8 cellular contexts compared by ENCODE assay signal in genomic region chr7:93232673-93233018, GRCh38. TPM values are rescaled to one million over a fixed set of nuclear protein-coding genes. Genes with fewer than 3 reads are reported as not detected.
DNase-seq lines count a peak whose midpoint lies in the region; ATAC-seq, FAIRE-seq and TF ChIP-seq lines count a peak whose summit lies in the region.

No MANE protein-coding gene starts in this region.

- SMC1A ChIA-PET in GM12878 (lab: Charles Lee; ENCODE audit: uncharacterized antibody, unreplicated experiment), result interaction anchor here (0.6 to 2.4 kb wide), 11 partner anchors 9 to 704 kb away, joined by 3 to 13 read pairs (median 5); partner anchors contain the start of genes PEX1, RBM48 and SAMD9

- TF ChIP-seq POLR2A in GM12878 (IDR thresholded peaks at IDR 0.05; ENCODE audit: low read depth, low read length), result no peak
- no peak for TF ChIP-seq POLR2A in lower leg skin (IDR thresholded peaks at IDR 0.05)

- no peak for TF ChIP-seq EP300 in GM12878 (IDR thresholded peaks at IDR 0.05; ENCODE audit: borderline replicate concordance in 1 of 2, control insufficient read depth in 1 of 2, low read depth in 2 of 2, low read length in 2 of 2)

- RAD21 ChIA-PET in GM12878 (lab: Charles Lee; ENCODE audit: unreplicated experiment), result interaction anchor here (1.0 to 2.5 kb wide), 7 partner anchors 9 to 704 kb away, joined by 3 to 12 read pairs (median 5); partner anchors contain the start of genes PEX1, RBM48 and SAMD9

- H3K4me1 Mint-ChIP-seq in activated CD8-positive, alpha-beta memory T cell treated with anti-CD3 and anti-CD28 coated beads, Interleukin-2, amount 10 ng/mL, durations not matched to agents 7 days and 5 days, result peaks cover 25% of the 10 kb centered on the region

- H3K9me3 ChIP-seq in KOPT-K1 (ENCODE audit: insufficient read depth, low read length, poor library complexity, severe bottlenecking) (no peaks in the 10 kb centered on the region), GM12878 (replicated peaks; ENCODE audit: control insufficient read depth, insufficient read depth, low read length) (no peaks in the 10 kb centered on the region)

- ATAC-seq in activated CD8-positive, alpha-beta memory T cell treated with anti-CD3 and anti-CD28 coated beads, Interleukin-2, amount 10 ng/mL, durations not matched to agents 7 days and 5 days, result peak; percentile 9
- peak; percentile 9 for ATAC-seq in GM12878

- TF ChIP-seq RAD21 in GM12878 (IDR thresholded peaks at IDR 0.05; ENCODE audit: insufficient read depth, low read depth, low read length), result no peak

- H4K20me1 ChIP-seq in GM12878 (ENCODE audit: control insufficient read depth, insufficient read depth), result no peaks in the 10 kb centered on the region; the same call in 1 of the 2 replicates

- peaks cover 11% of the 10 kb centered on the region for H3K79me2 ChIP-seq in GM12878 (ENCODE audit: control insufficient read depth, insufficient read depth, low read length)

- H3K36me3 ChIP-seq in KOPT-K1 (ENCODE audit: insufficient read depth, low read length), result no peaks in the 10 kb centered on the region
- no peaks in the 10 kb centered on the region for H3K36me3 ChIP-seq in GM12878 (ENCODE audit: control insufficient read depth in 2 of 2, insufficient read depth in 2 of 2, low read length in 1 of 2)
- H3K36me3 ChIP-seq in urinary bladder (ENCODE audit: insufficient read depth), result no peaks in the 10 kb centered on the region

- H3K9ac ChIP-seq in GM12878 (ENCODE audit: control insufficient read depth, insufficient read depth, low read length), result peak overlapping the region; percentile 27

- in situ Hi-C loops in GM12878 (cut with MboI), result no loop called here

- peak overlapping the region; percentile 26 for H3K4me2 ChIP-seq in GM12878 (ENCODE audit: control insufficient read depth, insufficient read depth)

- 3% methylated on average over 8 of the region's 8 CpGs for WGBS in GM12878 (ENCODE audit: insufficient coverage, insufficient replicate concordance, low lambda C conversion rate, missing lambda C conversion rate)
- WGBS in lower leg skin, 2 donors, result 0 to 1% methylated on average over 8 of the region's 8 CpGs
- WGBS in urinary bladder, result under 1% methylated on average over 8 of the region's 8 CpGs

- no peaks in the 10 kb centered on the region for H3K27me3 Mint-ChIP-seq in activated CD8-positive, alpha-beta memory T cell treated with anti-CD3 and anti-CD28 coated beads, Interleukin-2, amount 10 ng/mL, durations not matched to agents 7 days and 5 days

- TF ChIP-seq CTCF in GM12878 (IDR thresholded peaks at IDR 0.05 in 2 of 3, conservative IDR thresholded peaks at IDR 0.05 in 1 of 3; ENCODE audit: control insufficient read depth in 2 of 3, extremely low read depth in 1 of 3, insufficient read depth in 1 of 3, low read depth in 3 of 3, low read length in 3 of 3), result no peak
- TF ChIP-seq CTCF in lower leg skin (IDR thresholded peaks at IDR 0.05), result no peak

- POLR2A ChIA-PET in GM12878 (lab: Charles Lee), result interaction anchor here (0.5 to 1.0 kb wide), 2 partner anchors 13 to 115 kb away, joined by 3 read pairs; partner anchors contain the start of gene SAMD9

- peak overlapping the region; percentile 32 for H3K27ac ChIP-seq in KOPT-K1 (ENCODE audit: low read depth, low read length, poor library complexity, severe bottlenecking)
- H3K27ac ChIP-seq in GM12878 (ENCODE audit: control insufficient read depth, insufficient read depth), result no peak overlapping the region
- H3K27ac ChIP-seq in urinary bladder (ENCODE audit: low read depth), result no peak overlapping the region

- CTCF ChIA-PET in activated CD8-positive, alpha-beta memory T cell treated with anti-CD3 and anti-CD28 coated beads, Interleukin-2, amount 10 ng/mL, durations not matched to agents 7 days and 5 days (lab: Charles Lee), result interaction anchor here (1.5 to 3.2 kb wide), 3 partner anchors 12 to 785 kb away, joined by 4 to 12 read pairs (median 5); partner anchors contain the start of gene GATAD1
- CTCF ChIA-PET in GM12878 (lab: Yijun Ruan, JAX), result interaction anchor here (1.1 to 4.2 kb wide), 5 partner anchors 9 to 319 kb away, joined by 3 to 39 read pairs (median 9); no protein-coding TSS in a partner anchor

- H3K27me3 ChIP-seq in GM12878 (replicated peaks in 1 of 2; ENCODE audit: control insufficient read depth in 2 of 2, insufficient read depth in 2 of 2, low read length in 1 of 2), result no peaks in the 10 kb centered on the region

- no peaks in the 10 kb centered on the region for H3K9me3 Mint-ChIP-seq in activated CD8-positive, alpha-beta memory T cell treated with anti-CD3 and anti-CD28 coated beads, Interleukin-2, amount 10 ng/mL, durations not matched to agents 7 days and 5 days (ENCODE audit: low read depth)

- peak overlapping the region; percentile 86 for H3K4me3 Mint-ChIP-seq in activated CD8-positive, alpha-beta memory T cell treated with anti-CD3 and anti-CD28 coated beads, Interleukin-2, amount 10 ng/mL, durations not matched to agents 7 days and 5 days

- peak overlapping the region; percentile 77 for H3K27ac Mint-ChIP-seq in activated CD8-positive, alpha-beta memory T cell treated with anti-CD3 and anti-CD28 coated beads, Interleukin-2, amount 10 ng/mL, durations not matched to agents 7 days and 5 days

- no peaks in the 10 kb centered on the region for H3K36me3 Mint-ChIP-seq in activated CD8-positive, alpha-beta memory T cell treated with anti-CD3 and anti-CD28 coated beads, Interleukin-2, amount 10 ng/mL, durations not matched to agents 7 days and 5 days

- H3K4me3 ChIP-seq in GM12878 (peak overlapping the region; percentile 79), lower leg skin (ENCODE audit: low read depth, poor library complexity, severe bottlenecking) (peak overlapping the region; percentile 75), urinary bladder (ENCODE audit: low read depth, low read length) (peak overlapping the region; percentile 76)

- H3K4me1 ChIP-seq in GM12878 (ENCODE audit: control insufficient read depth, insufficient read depth, low read length) (0 out of 2 replicates have a peak, but pooled peaks cover 3% of the 10 kb centered on the region), urinary bladder (ENCODE audit: insufficient read depth) (no peaks in the 10 kb centered on the region)

- no peak for DNase-seq in activated CD8-positive, alpha-beta memory T cell treated with anti-CD3 and anti-CD28 coated beads, Interleukin-2, amount 10 ng/mL, durations not matched to agents 7 days and 5 days
- no peak for DNase-seq in activated CD8-positive, alpha-beta memory T cell treated with anti-CD3 and anti-CD28 coated beads, Interleukin-2, amount 50 U/mL, for 48 hours
- DNase-seq in GM12878 (ENCODE audit: low read depth, low spot score), result no peak
- no peak for DNase-seq in lower leg skin (ENCODE audit: low spot score in 2 of 2)
- DNase-seq in NCI-H1417 treated with DMSO at 0.1 percent for 48 hours (lab: John Stamatoyannopoulos, UW), result no peak
- DNase-seq in GF-D8 (lab: John Stamatoyannopoulos, UW), result no peak

- FAIRE-seq in GM12878 (lab: Jason Lieb, UNC), result no peak

- H2AFZ ChIP-seq in GM12878 (ENCODE audit: control insufficient read depth, low read depth, low read length), result peak overlapping the region; percentile 100

- intact Hi-C loops in GM12878 (cut with micrococcal nuclease; ENCODE audit: unreplicated experiment) (loop anchor here (2.0 to 10.0 kb wide), 2 partner anchors 86 to 638 kb away; partner anchors contain the start of gene FAM133B), lower leg skin (cut with DNase I; ENCODE audit: low total_unique reads) (no loop called here)

- TSS peak; percentile 70 for BruUV-seq in GM12878 (replicated peaks; lab: Mats Ljungman, UMichigan)

RNA-seq across cellular contexts. Expression of gene VPS50, which starts 0.5 kb away (rescaled TPM):
- 10 to 100 TPM; 17.8 to 20.8 TPM for total RNA-seq in activated CD8-positive, alpha-beta memory T cell treated with anti-CD3 and anti-CD28 coated beads, Interleukin-2, amount 10 ng/mL, durations not matched to agents 7 days and 5 days
- 89.4 and 90.2 TPM in 2 replicates for total RNA-seq in GM12878 (2013; cell fraction: nucleolus; rRNA removed)
- total RNA-seq in GM12878 (2014; rRNA removed) (16.3 and 19.0 TPM in 2 replicates), GM12878 (2014; rRNA removed; fragmentation: Illumina TruSeq; extraction: Trizol) (21.3 and 22.0 TPM in 2 replicates), GM12878 (2021) (17.7 and 18.2 TPM in 2 replicates), lower leg skin (10 to 100 TPM; 17.6 to 34.5 (median 24.6) TPM), urinary bladder (105 TPM)
- polyA plus RNA-seq in GM12878 (2011; ENCODE audit: low read depth), result 3.9 TPM
- polyA plus RNA-seq in GM12878 (2011; rRNA removed) (17.7 and 27.1 TPM in 2 replicates), GM12878 (2014; fragmentation: Illumina TruSeq; extraction: Trizol) (11.5 and 16.5 TPM in 2 replicates), GM12878 (2014; fragmentation: Nextera tagmentation; extraction: Ambion mirVana) (1 to 10 TPM; 4.0 to 5.6 TPM), GM12878 (2014; rRNA removed) (8.5 and 9.5 TPM in 2 replicates), GM12878 (2016; fragmentation: Nextera tagmentation; extraction: Ambion mirVana) (10 to 100 TPM; 16.1 to 17.7 TPM), urinary bladder (11.6 TPM)
- 5.7 and 5.9 TPM in 2 replicates for polyA plus RNA-seq in GM12878 (2011; cell fraction: cytosol; rRNA removed)
- polyA plus RNA-seq in GM12878 (2011; cell fraction: nucleus; rRNA removed), result 21.6 and 34.2 TPM in 2 replicates
- polyA plus RNA-seq in GM12878 (2012), result 4.7 and 6.5 TPM in 2 replicates
- 17.1 and 40.8 TPM in 2 replicates for polyA minus RNA-seq in GM12878 (2011; rRNA and poly(A)+ RNA removed)
- 6.4 and 8.9 TPM in 2 replicates for polyA minus RNA-seq in GM12878 (2011; cell fraction: cytosol; rRNA and poly(A)+ RNA removed)
- polyA minus RNA-seq in GM12878 (2011; cell fraction: nucleus; rRNA and poly(A)+ RNA removed), result 32.5 and 50.6 TPM in 2 replicates

RNA-seq across cellular contexts. Expression of gene HEPACAM2, which starts 6.4 kb away (rescaled TPM):
- not detected for total RNA-seq in activated CD8-positive, alpha-beta memory T cell treated with anti-CD3 and anti-CD28 coated beads, Interleukin-2, amount 10 ng/mL, durations not matched to agents 7 days and 5 days
- not detected in 2 replicates for total RNA-seq in GM12878 (2013; cell fraction: nucleolus; rRNA removed)
- total RNA-seq in GM12878 (2014; rRNA removed) (not detected in 2 replicates), GM12878 (2014; rRNA removed; fragmentation: Illumina TruSeq; extraction: Trizol) (not detected in 2 replicates), GM12878 (2021) (not detected in 2 replicates), lower leg skin (under 1 TPM in 2 of 4 donors, not detected in 2; 0.19 to 0.54 TPM), urinary bladder (0.42 TPM)
- polyA plus RNA-seq in GM12878 (2011; ENCODE audit: low read depth), result not detected
- polyA plus RNA-seq in GM12878 (2011; rRNA removed) (0.58 and 0.82 TPM in 2 replicates), GM12878 (2014; fragmentation: Illumina TruSeq; extraction: Trizol) (0.13 TPM in 1 of 2 replicates, not detected in the other), GM12878 (2014; fragmentation: Nextera tagmentation; extraction: Ambion mirVana) (under 1 TPM in 1 of 2 experiments, not detected in 1; 0.04 TPM), GM12878 (2014; rRNA removed) (0.10 TPM in 1 of 2 replicates, not detected in the other), GM12878 (2016; fragmentation: Nextera tagmentation; extraction: Ambion mirVana) (not detected), urinary bladder (0.04 TPM)
- polyA plus RNA-seq in GM12878 (2011; cell fraction: cytosol; rRNA removed), result 0.48 and 0.51 TPM in 2 replicates
- 0.51 and 0.69 TPM in 2 replicates for polyA plus RNA-seq in GM12878 (2011; cell fraction: nucleus; rRNA removed)
- not detected in 2 replicates for polyA plus RNA-seq in GM12878 (2012)
- 0.46 and 0.80 TPM in 2 replicates for polyA minus RNA-seq in GM12878 (2011; rRNA and poly(A)+ RNA removed)
- not detected in 2 replicates for polyA minus RNA-seq in GM12878 (2011; cell fraction: cytosol; rRNA and poly(A)+ RNA removed)
- polyA minus RNA-seq in GM12878 (2011; cell fraction: nucleus; rRNA and poly(A)+ RNA removed), result 0.48 and 0.60 TPM in 2 replicates
